35 cellular contexts compared by ENCODE assay signal in the genomic region with DNA sequence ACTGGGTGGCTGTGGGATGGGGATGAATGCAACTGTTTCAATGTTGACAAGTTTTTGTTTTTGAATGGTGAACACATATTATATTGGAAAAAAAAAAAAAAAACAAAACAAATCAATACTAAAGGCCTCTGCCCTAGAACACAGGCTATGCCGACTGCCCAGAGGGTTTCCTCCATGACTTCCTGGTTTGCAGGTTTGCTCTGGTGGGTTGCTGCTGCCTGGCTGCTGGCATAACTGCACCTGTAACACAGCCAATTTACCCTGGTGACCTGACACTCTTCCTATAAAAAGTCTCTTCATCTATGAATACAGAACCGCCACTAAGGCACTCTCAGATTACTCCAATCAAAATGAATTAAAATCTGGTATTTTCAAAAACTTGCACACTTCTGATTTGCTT. TPM values are rescaled to one million over a fixed set of nuclear protein-coding genes. Genes with fewer than 3 reads are reported as not detected.
"Had no signal": no experiment of that assay in that cellular context is flagged by ENCODE, and none has a peak within 500 bp of the region (broad histone marks: within the 10 kb centered on the region; RNA-seq: fewer than 3 reads in every experiment).

No MANE protein-coding gene starts in this region.

- H3K9me3 Mint-ChIP-seq: activated CD4-positive, alpha-beta memory T cell treated with anti-CD3 and anti-CD28 coated beads for 36 hours; activated CD4-positive, alpha-beta T cell treated with anti-CD3 and anti-CD28 coated beads, Interleukin-2, amount 10 ng/mL, durations not matched to agents 24 days and 14 days; activated naive CD8-positive, alpha-beta T cell treated with anti-CD3 and anti-CD28 coated beads, Interleukin-2, amount 50 U/mL, for 24 hours; natural killer cell; neural progenitor cell; stimulated activated naive B cell treated with anti-CD40 and anti-IgM and Interleukin-4, amounts not matched to agents 10 μg/mL and 1 μg/mL and 100 μg/mL, for 72 hours had no signal

- FAIRE-seq: colon, small intestine had no signal

- H3K9me3 ChIP-seq: breast epithelium, esophagus muscularis mucosa, heart left ventricle, lower lobe of right lung, sigmoid colon, stomach, thyroid gland, upper lobe of left lung, vagina had no signal

- H3K27ac ChIP-seq: breast epithelium, esophagus muscularis mucosa, foreskin keratinocyte, lower lobe of right lung, neural progenitor cell, sigmoid colon, stomach, thyroid gland, upper lobe of left lung, vagina had no signal

- H3K4me3 Mint-ChIP-seq: activated CD4-positive, alpha-beta memory T cell treated with anti-CD3 and anti-CD28 coated beads for 36 hours; activated CD4-positive, alpha-beta T cell treated with anti-CD3 and anti-CD28 coated beads, Interleukin-2, amount 10 ng/mL, durations not matched to agents 24 days and 14 days; activated naive CD8-positive, alpha-beta T cell treated with anti-CD3 and anti-CD28 coated beads, Interleukin-2, amount 50 U/mL, for 24 hours; natural killer cell; neural progenitor cell; stimulated activated naive B cell treated with anti-CD40 and anti-IgM and Interleukin-4, amounts not matched to agents 10 μg/mL and 1 μg/mL and 100 μg/mL, for 72 hours had no signal

- H3K4me3 ChIP-seq: breast epithelium, esophagus muscularis mucosa, heart left ventricle, lower lobe of right lung, neural progenitor cell, sigmoid colon, stomach, thyroid gland, upper lobe of left lung, vagina had no signal

- H3K27me3 ChIP-seq: breast epithelium, esophagus muscularis mucosa, foreskin keratinocyte, heart left ventricle, neural progenitor cell, sigmoid colon, stomach, thyroid gland, upper lobe of left lung, vagina had no signal

- H3K27ac Mint-ChIP-seq: activated CD4-positive, alpha-beta memory T cell treated with anti-CD3 and anti-CD28 coated beads for 36 hours; activated CD4-positive, alpha-beta T cell treated with anti-CD3 and anti-CD28 coated beads, Interleukin-2, amount 10 ng/mL, durations not matched to agents 24 days and 14 days; neural progenitor cell; stimulated activated naive B cell treated with anti-CD40 and anti-IgM and Interleukin-4, amounts not matched to agents 10 μg/mL and 1 μg/mL and 100 μg/mL, for 72 hours had no signal

- DNase-seq: activated CD4-positive, alpha-beta memory T cell treated with anti-CD3 and anti-CD28 coated beads for 36 hours; activated CD4-positive, alpha-beta T cell treated with anti-CD3 and anti-CD28 coated beads, Interleukin-2, amount 10 ng/mL, durations not matched to agents 24 days and 14 days; activated CD4-positive, CD25-positive, alpha-beta regulatory T cell treated with anti-CD3 and anti-CD28 coated beads, Interleukin-2, amount 50 U/mL, for 72 hours; activated CD8-positive, alpha-beta memory T cell treated with anti-CD3 and anti-CD28 coated beads, Interleukin-2, amount 50 U/mL, for 4 hours; activated effector memory CD4-positive, alpha-beta T cell treated with anti-CD3 and anti-CD28 coated beads, Interleukin-2, amount 50 U/mL, for 16 hours; activated naive CD4-positive, alpha-beta T cell treated with anti-CD3 and anti-CD28 coated beads, Interleukin-2, amount 50 U/mL, for 16 hours; activated naive CD8-positive, alpha-beta T cell treated with anti-CD3 and anti-CD28 coated beads, Interleukin-2, amount 50 U/mL, for 24 hours; activated T-cell treated with anti-CD3 and anti-CD28 coated beads, Interleukin-2, amount 50 U/mL, for 48 hours; amygdala; dermis blood vessel endothelial cell; effector CD4-positive, alpha-beta T cell; foreskin keratinocyte; heart left ventricle; lower lobe of right lung; mesenchymal stem cell; natural killer cell; sigmoid colon; small intestine; stimulated activated CD4-positive, alpha-beta T cell treated with anti-CD3 and anti-CD28 coated beads, Interleukin-4, amount 100 ng/mL, for 4 hours; stimulated activated CD8-positive, alpha-beta memory T cell treated with anti-CD3 and anti-CD28 coated beads, Interleukin-4, amount 100 ng/mL, for 48 hours; stimulated activated naive B cell treated with anti-CD40 and anti-IgM and Interleukin-4, amounts not matched to agents 10 μg/mL and 1 μg/mL and 100 μg/mL, for 72 hours; stomach; T-helper 1 cell; T1000; thyroid gland; upper lobe of left lung had no signal

- ATAC-seq: activated naive CD8-positive, alpha-beta T cell treated with anti-CD3 and anti-CD28 coated beads, Interleukin-2, amount 50 U/mL, for 24 hours; foreskin keratinocyte; lower lobe of right lung; natural killer cell; stimulated activated naive B cell treated with anti-CD40 and anti-IgM and Interleukin-4, amounts not matched to agents 10 μg/mL and 1 μg/mL and 100 μg/mL, for 72 hours had no signal

- H3K27me3 Mint-ChIP-seq: activated CD4-positive, alpha-beta memory T cell treated with anti-CD3 and anti-CD28 coated beads for 36 hours; activated CD4-positive, alpha-beta T cell treated with anti-CD3 and anti-CD28 coated beads, Interleukin-2, amount 10 ng/mL, durations not matched to agents 24 days and 14 days; activated naive CD8-positive, alpha-beta T cell treated with anti-CD3 and anti-CD28 coated beads, Interleukin-2, amount 50 U/mL, for 24 hours; stimulated activated naive B cell treated with anti-CD40 and anti-IgM and Interleukin-4, amounts not matched to agents 10 μg/mL and 1 μg/mL and 100 μg/mL, for 72 hours had no signal

- H3K9ac ChIP-seq: neural progenitor cell had no signal

- H3K4me2 ChIP-seq: neural progenitor cell had no signal

- H2AFZ ChIP-seq: neural progenitor cell had no signal

- H3K4me1 ChIP-seq: breast epithelium, foreskin keratinocyte, lower lobe of right lung, neural progenitor cell, sigmoid colon, thyroid gland, upper lobe of left lung, vagina had no signal

- H3K4me1 Mint-ChIP-seq: activated CD4-positive, alpha-beta T cell treated with anti-CD3 and anti-CD28 coated beads, Interleukin-2, amount 10 ng/mL, durations not matched to agents 24 days and 14 days; neural progenitor cell had no signal

RNA-seq across cellular contexts. Expression of a gene that starts 41.6 kb away (rescaled TPM):
- total RNA-seq: activated CD4-positive, alpha-beta memory T cell treated with anti-CD3 and anti-CD28 coated beads for 36 hours; activated CD4-positive, alpha-beta T cell treated with anti-CD3 and anti-CD28 coated beads, Interleukin-2, amount 10 ng/mL, durations not matched to agents 24 days and 14 days; activated CD8-positive, alpha-beta memory T cell treated with anti-CD3 and anti-CD28 coated beads for 36 hours; dermis blood vessel endothelial cell; esophagus muscularis mucosa; heart left ventricle; kidney epithelial cell; natural killer cell; omental fat pad; renal cortical epithelial cell; sigmoid colon; thyroid gland; vagina had no signal

RNA-seq across cellular contexts. Expression of a gene that starts 48.6 kb away (rescaled TPM):
- total RNA-seq: activated CD4-positive, alpha-beta memory T cell treated with anti-CD3 and anti-CD28 coated beads for 36 hours; activated CD4-positive, alpha-beta T cell treated with anti-CD3 and anti-CD28 coated beads, Interleukin-2, amount 10 ng/mL, durations not matched to agents 24 days and 14 days; activated CD8-positive, alpha-beta memory T cell treated with anti-CD3 and anti-CD28 coated beads for 36 hours; breast epithelium; dermis blood vessel endothelial cell; foreskin keratinocyte; kidney epithelial cell; lower lobe of right lung; omental fat pad; renal cortical epithelial cell; sigmoid colon; stomach; upper lobe of left lung; vagina had no signal
